In the genomic region with DNA sequence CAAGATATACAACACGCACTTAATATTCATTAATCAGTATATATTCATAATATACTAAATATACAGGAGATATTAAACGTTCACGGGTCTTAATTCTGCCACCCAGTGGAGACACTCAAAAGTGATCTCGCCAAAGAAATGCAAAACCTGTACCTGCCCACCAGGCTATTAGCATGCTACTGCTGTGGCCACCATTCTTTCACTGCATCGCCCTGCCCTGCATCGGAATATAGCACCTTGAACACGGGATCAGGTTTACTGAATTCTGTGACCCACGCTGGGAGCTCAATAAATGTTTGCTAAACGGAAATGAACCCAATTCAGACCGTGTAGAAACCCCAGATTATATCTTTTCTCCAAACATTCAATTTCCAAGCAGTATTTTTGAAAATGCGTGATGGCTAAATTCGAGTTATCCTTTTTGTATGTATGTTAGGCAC, we compare ENCODE assay signal across 8 cellular contexts. TPM values are rescaled to one million over a fixed set of nuclear protein-coding genes. Genes with fewer than 3 reads are reported as not detected.
A peak's percentile ranks its signal among the peaks of the same experiment; 100 is the strongest.
DNase-seq lines count a peak whose midpoint lies in the region; ATAC-seq and TF ChIP-seq lines count a peak whose summit lies in the region.

No MANE protein-coding gene starts in this region.

- peak; percentile 37 to 51 (median 44) for ATAC-seq in T-cell (replicated peaks in 1 of 4)

- TF ChIP-seq CTCF in GM12872 (IDR thresholded peaks at IDR 0.05; ENCODE audit: insufficient read depth, low read depth, low read length): peak; percentile 58
- peak; percentile 23 to 57 (median 33) for TF ChIP-seq CTCF in ascending aorta (IDR thresholded peaks at IDR 0.05)
- peak; percentile 39 to 76 (median 64) for TF ChIP-seq CTCF in sigmoid colon (IDR thresholded peaks at IDR 0.05)

- H3K4me1 Mint-ChIP-seq in T-cell: peaks cover 60 to 68% (median 61%) of the 10 kb centered on the region in 3 donors

- intact Hi-C loops in ascending aorta (cut with DNase I) (no loop called here), sigmoid colon (cut with DNase I) (loop anchor here (10.0 kb wide), 1 partner anchor 175 kb away; no protein-coding TSS in a partner anchor)

- H3K4me3 ChIP-seq in HAP-1 (peak overlapping the region; percentile 83), ascending aorta (peak overlapping the region; percentile 65 to 88), iPS DF 6.9 (ENCODE audit: low read length) (peak overlapping the region; percentile 46; the same call in 1 of the 2 replicates), sigmoid colon (peak overlapping the region; percentile 69 to 81 (median 76))

- H3K27me3 Mint-ChIP-seq in T-cell: no peaks in the 10 kb centered on the region

- peak; percentile 62 for DNase-seq in HAP-1 (ENCODE audit: low spot score in 2 of 2)
- DNase-seq in LHCN-M2 (ENCODE audit: low read depth): peak; percentile 54
- DNase-seq in T-cell: peak; percentile 7 to 71 (median 46)
- peak in 1 of 2 donors; percentile 69 for DNase-seq in ascending aorta (ENCODE audit: low spot score in 2 of 2)
- DNase-seq in iPS DF 6.9 (ENCODE audit: low read depth, low spot score): no peak
- DNase-seq in sigmoid colon: no peak
- no peak for DNase-seq in NCI-H187 (lab: John Stamatoyannopoulos, UW)

- CTCF ChIA-PET in T-cell (lab: Charles Lee): interaction anchor here (0.6 to 2.1 kb wide), 7 partner anchors 8 to 49 kb away, joined by 3 to 10 read pairs (median 3); no protein-coding TSS in a partner anchor

- peaks cover 3% of the 10 kb centered on the region for H3K36me3 Mint-ChIP-seq in T-cell

- no CpG with 5 or more reads among the region's 12 CpGs for WGBS in iPS DF 6.9 (ENCODE audit: insufficient coverage, insufficient read length)
- 1 to 3% methylated on average over 12 of the region's 12 CpGs for WGBS in sigmoid colon, 2 donors

- no peaks in the 10 kb centered on the region; the same call in 1 of the 2 replicates for H3K9me3 ChIP-seq in HAP-1
- no peaks in the 10 kb centered on the region for H3K9me3 ChIP-seq in ascending aorta
- H3K9me3 ChIP-seq in iPS DF 6.9 (ENCODE audit: control insufficient read depth, insufficient read depth, low read length): no peaks in the 10 kb centered on the region
- no peaks in the 10 kb centered on the region for H3K9me3 ChIP-seq in sigmoid colon

- H3K27me3 ChIP-seq in HAP-1 (ENCODE audit: low read depth) (no peaks in the 10 kb centered on the region), ascending aorta (no peaks in the 10 kb centered on the region), iPS DF 6.9 (ENCODE audit: control insufficient read depth, insufficient read depth, low read length) (no peaks in the 10 kb centered on the region), sigmoid colon (no peaks in the 10 kb centered on the region)

- H3K36me3 ChIP-seq in HAP-1 (replicated peaks) (0 out of 2 replicates have a peak, but pooled peaks cover 2% of the 10 kb centered on the region), ascending aorta (no peaks in the 10 kb centered on the region), iPS DF 6.9 (ENCODE audit: control insufficient read depth, insufficient read depth, low read length) (no peaks in the 10 kb centered on the region), sigmoid colon (no peaks in the 10 kb centered on the region)

- no peaks in the 10 kb centered on the region for H3K9me3 Mint-ChIP-seq in T-cell

- TF ChIP-seq EP300 in sigmoid colon (IDR thresholded peaks at IDR 0.05): no peak

- TF ChIP-seq POLR2A in sigmoid colon (IDR thresholded peaks at IDR 0.05): no peak

- H3K27ac Mint-ChIP-seq in T-cell: peak overlapping the region; percentile 99

- POLR2A ChIA-PET in T-cell (lab: Charles Lee): interaction anchor here (0.6 to 2.0 kb wide), 6 partner anchors 8 to 609 kb away, joined by 3 to 32 read pairs (median 3); partner anchors contain the start of genes CBR4 (in 1 of the 2) and NEK1 (in 1 of the 2)

- H3K4me3 Mint-ChIP-seq in T-cell: peak overlapping the region; percentile 97 to 99 (median 99)

- H3K27ac ChIP-seq in ascending aorta: peak overlapping the region; percentile 90 to 92
- H3K27ac ChIP-seq in iPS DF 6.9 (ENCODE audit: low read length): no peak overlapping the region
- peak overlapping the region; percentile 95 to 97 (median 95) for H3K27ac ChIP-seq in sigmoid colon

- in situ Hi-C loops in HAP-1 (cut with MboI; ENCODE audit: low sequenced_read_pairs): loop anchor here (10.0 to 25.0 kb wide), 2 partner anchors 115 to 418 kb away; partner anchors contain the start of gene MFAP3L

- H3K4me1 ChIP-seq in HAP-1: peaks cover 10% of the 10 kb centered on the region; the same call in 1 of the 2 replicates
- peaks cover 0 to 5% of the 10 kb centered on the region in 2 donors for H3K4me1 ChIP-seq in ascending aorta
- H3K4me1 ChIP-seq in iPS DF 6.9 (ENCODE audit: control insufficient read depth, insufficient read depth, low read length): no peaks in the 10 kb centered on the region
- H3K4me1 ChIP-seq in sigmoid colon: peaks cover 0 to 32% (median 17%) of the 10 kb centered on the region in 4 donors

RNA-seq across cellular contexts. Expression of gene CLCN3, which starts 0.8 kb away (rescaled TPM):
- total RNA-seq in LHCN-M2 (2014; rRNA removed): 30.7 and 32.9 TPM in 2 replicates
- polyA plus RNA-seq in LHCN-M2 (2012): 11.7 TPM
- total RNA-seq in T-cell: 10 to 100 TPM; 17.3 to 33.7 (median 30.8) TPM
- 13.8 TPM for total RNA-seq in ascending aorta
- total RNA-seq in sigmoid colon: 10 to 100 TPM; 15.9 to 20.3 (median 17.0) TPM
- polyA plus RNA-seq in sigmoid colon: 10 to 100 TPM in 2 of 3 donors, 1 to 10 TPM in 1; 8.6 to 37.1 (median 11.4) TPM

RNA-seq across cellular contexts. Expression of gene NEK1, which starts 7.2 kb away (rescaled TPM):
- 7.7 and 8.8 TPM in 2 replicates for total RNA-seq in LHCN-M2 (2014; rRNA removed)
- 2.8 TPM for polyA plus RNA-seq in LHCN-M2 (2012)
- 10 to 100 TPM; 13.4 to 21.9 (median 19.5) TPM for total RNA-seq in T-cell
- total RNA-seq in ascending aorta: 11.0 TPM
- 10 to 100 TPM; 16.1 to 19.1 (median 17.0) TPM for total RNA-seq in sigmoid colon
- 1 to 10 TPM; 3.9 to 4.8 (median 4.2) TPM for polyA plus RNA-seq in sigmoid colon

Comparison
In these comparisons a context has a peak if more than half of its experiments do, and no peak if none do; other contexts are left out.
1. DNase-seq: peak in HAP-1 (2 of 2), LHCN-M2 (single experiment) and T-cell (34 of 34); none in iPS DF 6.9 (single experiment), sigmoid colon (single experiment) and NCI-H187 (0 of 2).
2. Peak in every context shown above with its lines, with median percentiles within 50 percentile points of each other: CTCF ChIP-seq and H3K4me3 ChIP-seq.